14 cellular contexts compared by ENCODE assay signal in the genomic region with DNA sequence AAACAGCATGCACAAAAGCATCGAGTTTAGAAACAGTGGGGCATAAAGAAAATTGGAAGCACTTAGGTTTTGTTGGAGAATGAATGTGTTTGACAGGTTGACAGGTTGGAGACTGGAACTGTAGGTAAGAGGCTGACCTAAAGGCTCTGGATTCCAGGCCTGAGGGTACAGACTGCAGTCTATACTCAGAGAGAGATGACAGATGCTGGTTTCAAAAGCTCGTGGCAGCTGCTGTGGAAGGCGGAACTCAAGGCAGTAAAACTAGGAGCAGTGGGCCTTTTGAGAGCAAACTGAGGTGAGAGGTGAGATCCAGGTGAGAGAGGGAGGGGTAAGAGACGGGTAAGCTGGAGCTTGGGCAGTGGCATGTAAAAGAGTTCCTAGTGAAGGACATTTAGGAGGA.
DNase-seq lines count a peak whose midpoint lies in the region; ATAC-seq and TF ChIP-seq lines count a peak whose summit lies in the region.
"Had no signal": no experiment of that assay in that cellular context is flagged by ENCODE, and none has a peak within 500 bp of the region (broad histone marks: within the 10 kb centered on the region; RNA-seq: fewer than 3 reads in every experiment).

No MANE protein-coding gene starts in this region.

- POLR2A ChIA-PET in CD8-positive, alpha-beta memory T cell (lab: Charles Lee) = no interaction called here

- H3K36me3 Mint-ChIP-seq in GM23338 (ENCODE audit: low read depth) = no peaks in the 10 kb centered on the region
- no peaks in the 10 kb centered on the region for H3K36me3 Mint-ChIP-seq in progenitor cell of endocrine pancreas (ENCODE audit: insufficient read depth)
- no peaks in the 10 kb centered on the region for H3K36me3 Mint-ChIP-seq in CD8-positive, alpha-beta memory T cell

- peaks cover 2% of the 10 kb centered on the region for H3K27me3 Mint-ChIP-seq in GM23338 (ENCODE audit: insufficient read depth, low read depth, poor library complexity)
- no peaks in the 10 kb centered on the region for H3K27me3 Mint-ChIP-seq in progenitor cell of endocrine pancreas
- no peaks in the 10 kb centered on the region for H3K27me3 Mint-ChIP-seq in CD8-positive, alpha-beta memory T cell
- H3K27me3 Mint-ChIP-seq: B cell; CD4-positive, alpha-beta T cell had no signal

- no peaks in the 10 kb centered on the region for H3K79me2 ChIP-seq in GM23338 (replicated peaks; ENCODE audit: insufficient read depth)

- no peaks in the 10 kb centered on the region for H3K4me1 Mint-ChIP-seq in GM23338
- H3K4me1 Mint-ChIP-seq in progenitor cell of endocrine pancreas (ENCODE audit: low read depth) = peaks cover 3% of the 10 kb centered on the region
- H3K4me1 Mint-ChIP-seq in CD8-positive, alpha-beta memory T cell = no peaks in the 10 kb centered on the region
- H3K4me1 Mint-ChIP-seq: B cell had no signal

- H4K20me1 ChIP-seq in GM23338 (replicated peaks; ENCODE audit: insufficient read depth) = no peaks in the 10 kb centered on the region

- no peak overlapping the region for H3K4me3 ChIP-seq in GM23338
- H3K4me3 ChIP-seq in CD8-positive, alpha-beta memory T cell (ENCODE audit: low read length) = no peak overlapping the region
- H3K4me3 ChIP-seq: GM23248, HAP-1 had no signal

- no peak for DNase-seq in GM23338 (ENCODE audit: low spot score)
- peak; percentile 85 for DNase-seq in NCI-H69 (lab: John Stamatoyannopoulos, UW)
- DNase-seq in islet precursor cell = peak; percentile 67
- DNase-seq in progenitor cell of endocrine pancreas (ENCODE audit: low spot score, unreplicated experiment) = no peak
- DNase-seq in NCI-H524 treated with DMSO at 0.1 percent for 48 hours (lab: John Stamatoyannopoulos, UW) = no peak
- no peak for DNase-seq in NCI-H345 treated with DMSO at 0.1 percent for 48 hours (lab: John Stamatoyannopoulos, UW; ENCODE audit: unreplicated experiment)
- no peak for DNase-seq in CD8-positive, alpha-beta memory T cell
- DNase-seq: C1 segment of cervical spinal cord; CD4-positive, alpha-beta T cell; DMS153; GM23248; IMR-90 had no signal

- H3K36me3 ChIP-seq in GM23338 (ENCODE audit: insufficient read depth) = no peaks in the 10 kb centered on the region
- H3K36me3 ChIP-seq in CD8-positive, alpha-beta memory T cell (ENCODE audit: insufficient read depth, low read length) = no peaks in the 10 kb centered on the region
- H3K36me3 ChIP-seq: HAP-1 had no signal

- H3K4me1 ChIP-seq in GM23338 (ENCODE audit: insufficient read depth) = no peaks in the 10 kb centered on the region
- no peaks in the 10 kb centered on the region for H3K4me1 ChIP-seq in CD8-positive, alpha-beta memory T cell (ENCODE audit: insufficient read depth, low read length)
- H3K4me1 ChIP-seq: HAP-1 had no signal

- H3F3A ChIP-seq in GM23338 (replicated peaks; ENCODE audit: low read depth) = no peaks in the 10 kb centered on the region

- H3K27ac ChIP-seq in GM23338 (ENCODE audit: low read depth) = no peak overlapping the region
- no peak overlapping the region for H3K27ac ChIP-seq in CD8-positive, alpha-beta memory T cell (ENCODE audit: low read depth, low read length)
- H3K27ac ChIP-seq: GM23248 had no signal

- no peak overlapping the region for H3K27ac Mint-ChIP-seq in GM23338
- peak overlapping the region; percentile 33 for H3K27ac Mint-ChIP-seq in progenitor cell of endocrine pancreas
- H3K27ac Mint-ChIP-seq in CD8-positive, alpha-beta memory T cell = no peak overlapping the region
- H3K27ac Mint-ChIP-seq: B cell; CD4-positive, alpha-beta T cell had no signal

- CTCF ChIA-PET in CD8-positive, alpha-beta memory T cell (lab: Charles Lee) = no interaction called here

- no peaks in the 10 kb centered on the region for H3K9me2 ChIP-seq in GM23338 (ENCODE audit: insufficient read depth)

- H3K4me3 Mint-ChIP-seq in GM23338 (no peak overlapping the region), progenitor cell of endocrine pancreas (ENCODE audit: low read depth) (no peak overlapping the region)
- H3K4me3 Mint-ChIP-seq in CD8-positive, alpha-beta memory T cell = no peak overlapping the region
- H3K4me3 Mint-ChIP-seq: B cell; CD4-positive, alpha-beta T cell had no signal

- H3K9me3 ChIP-seq in CD8-positive, alpha-beta memory T cell (ENCODE audit: low read length) = no peaks in the 10 kb centered on the region
- H3K9me3 ChIP-seq: HAP-1 had no signal

- H3K4me2 ChIP-seq in GM23338 = no peak overlapping the region

- no peaks in the 10 kb centered on the region for H3K27me3 ChIP-seq in GM23338 (ENCODE audit: insufficient read depth)
- H3K27me3 ChIP-seq in CD8-positive, alpha-beta memory T cell (ENCODE audit: insufficient read depth, low read length, poor library complexity, severe bottlenecking) = no peaks in the 10 kb centered on the region

- TF ChIP-seq CTCF in GM23338 (conservative IDR thresholded peaks at IDR 0.05; ENCODE audit: low read depth in 2 of 2) = no peak
- TF ChIP-seq CTCF in progenitor cell of endocrine pancreas (IDR thresholded peaks at IDR 0.05; ENCODE audit: unreplicated experiment) = no peak

- H3K9me3 Mint-ChIP-seq in GM23338 = no peaks in the 10 kb centered on the region
- H3K9me3 Mint-ChIP-seq in progenitor cell of endocrine pancreas (ENCODE audit: low read depth) = peaks cover 3% of the 10 kb centered on the region
- peaks cover 7 to 21% (median 17%) of the 10 kb centered on the region in 5 donors for H3K9me3 Mint-ChIP-seq in CD8-positive, alpha-beta memory T cell

- H2AFZ ChIP-seq in GM23338 = 0 out of 2 replicates have a peak overlapping the region, but pooled peaks have one; percentile 28
- H2AFZ ChIP-seq: GM23248 had no signal

- ATAC-seq in GM23338 = no peak

TF ChIP-seq in GM23338, 12 proteins besides CTCF, POLR2A, EP300 and RAD21 (continues in another document):
- no peak for TF ChIP-seq CREB1 (CRISPR knock-in tag; IDR thresholded peaks at IDR 0.05; ENCODE audit: low read depth)
- TF ChIP-seq POLR2AphosphoS5 (IDR thresholded peaks at IDR 0.05; ENCODE audit: low read depth) = no peak
- no peak for TF ChIP-seq EZH2 (IDR thresholded peaks at IDR 0.05; ENCODE audit: low read depth, unreplicated experiment)
- TF ChIP-seq, protein P1, sequence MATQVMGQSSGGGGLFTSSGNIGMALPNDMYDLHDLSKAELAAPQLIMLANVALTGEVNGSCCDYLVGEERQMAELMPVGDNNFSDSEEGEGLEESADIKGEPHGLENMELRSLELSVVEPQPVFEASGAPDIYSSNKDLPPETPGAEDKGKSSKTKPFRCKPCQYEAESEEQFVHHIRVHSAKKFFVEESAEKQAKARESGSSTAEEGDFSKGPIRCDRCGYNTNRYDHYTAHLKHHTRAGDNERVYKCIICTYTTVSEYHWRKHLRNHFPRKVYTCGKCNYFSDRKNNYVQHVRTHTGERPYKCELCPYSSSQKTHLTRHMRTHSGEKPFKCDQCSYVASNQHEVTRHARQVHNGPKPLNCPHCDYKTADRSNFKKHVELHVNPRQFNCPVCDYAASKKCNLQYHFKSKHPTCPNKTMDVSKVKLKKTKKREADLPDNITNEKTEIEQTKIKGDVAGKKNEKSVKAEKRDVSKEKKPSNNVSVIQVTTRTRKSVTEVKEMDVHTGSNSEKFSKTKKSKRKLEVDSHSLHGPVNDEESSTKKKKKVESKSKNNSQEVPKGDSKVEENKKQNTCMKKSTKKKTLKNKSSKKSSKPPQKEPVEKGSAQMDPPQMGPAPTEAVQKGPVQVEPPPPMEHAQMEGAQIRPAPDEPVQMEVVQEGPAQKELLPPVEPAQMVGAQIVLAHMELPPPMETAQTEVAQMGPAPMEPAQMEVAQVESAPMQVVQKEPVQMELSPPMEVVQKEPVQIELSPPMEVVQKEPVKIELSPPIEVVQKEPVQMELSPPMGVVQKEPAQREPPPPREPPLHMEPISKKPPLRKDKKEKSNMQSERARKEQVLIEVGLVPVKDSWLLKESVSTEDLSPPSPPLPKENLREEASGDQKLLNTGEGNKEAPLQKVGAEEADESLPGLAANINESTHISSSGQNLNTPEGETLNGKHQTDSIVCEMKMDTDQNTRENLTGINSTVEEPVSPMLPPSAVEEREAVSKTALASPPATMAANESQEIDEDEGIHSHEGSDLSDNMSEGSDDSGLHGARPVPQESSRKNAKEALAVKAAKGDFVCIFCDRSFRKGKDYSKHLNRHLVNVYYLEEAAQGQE (IDR thresholded peaks at IDR 0.05; ENCODE audit: unreplicated experiment) = no peak
- no peak for TF ChIP-seq ZNF114 (CRISPR knock-in tag; IDR thresholded peaks at IDR 0.05)
- TF ChIP-seq ETS1 (IDR thresholded peaks at IDR 0.05) = no peak
- no peak for TF ChIP-seq ZNF331 (CRISPR knock-in tag; IDR thresholded peaks at IDR 0.05; ENCODE audit: low read depth)

Comparison
In these comparisons a context has a peak if more than half of its experiments do, and no peak if none do; other contexts are left out.
1. DNase-seq: peak in NCI-H69 (single experiment) and islet precursor cell (single experiment); none in GM23338 (single experiment), progenitor cell of endocrine pancreas (single experiment), NCI-H524 treated with DMSO at 0.1 percent for 48 hours (single experiment), NCI-H345 treated with DMSO at 0.1 percent for 48 hours (single experiment) and CD8-positive, alpha-beta memory T cell (0 of 5).